In the genomic region with DNA sequence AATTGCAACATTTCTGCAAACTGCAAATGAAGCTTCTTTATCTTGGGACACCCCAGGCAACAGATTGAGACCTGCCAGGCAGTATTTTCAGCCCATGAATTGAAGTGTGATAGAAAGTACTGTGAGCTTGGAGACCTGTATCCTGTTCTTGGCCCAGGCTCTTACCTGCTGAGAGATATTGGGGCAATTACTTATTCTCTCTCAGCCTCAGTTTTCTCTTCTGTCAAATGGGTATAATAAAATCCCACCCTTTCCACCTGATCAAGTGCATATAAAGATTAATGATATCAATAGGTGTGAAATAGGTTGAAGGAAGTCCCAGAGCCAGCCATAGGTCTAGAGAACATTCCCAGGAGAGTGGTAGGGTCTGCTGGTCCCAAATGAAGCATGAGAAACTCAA, we compare ENCODE assay signal across 34 cellular contexts.
"Had no signal": no experiment of that assay in that cellular context is flagged by ENCODE, and none has a peak within 500 bp of the region (broad histone marks: within the 10 kb centered on the region; RNA-seq: fewer than 3 reads in every experiment).

No MANE protein-coding gene starts in this region.

- DNase-seq: activated B cell treated with CpG ODN at 0.5 μM for 24 hours; activated CD4-positive, alpha-beta T cell treated with anti-CD3 and anti-CD28 coated beads for 48 hours; activated CD4-positive, alpha-beta T cell treated with anti-CD3 and anti-CD28 coated beads, Interleukin-2, amount 50 U/mL, for 1 hour; activated CD4-positive, alpha-beta T cell treated with anti-CD3 and anti-CD28 coated beads, Interleukin-2, amount 50 U/mL, for 48 hours; activated CD8-positive, alpha-beta memory T cell treated with anti-CD3 and anti-CD28 coated beads for 24 hours; activated CD8-positive, alpha-beta T cell treated with anti-CD3 and anti-CD28 coated beads for 36 hours; activated effector memory CD4-positive, alpha-beta T cell treated with Interleukin-2 at 50 U/mL for 16 hours; activated gamma-delta T cell treated with Interleukin-2 at 50 U/mL for 16 hours; activated naive CD4-positive, alpha-beta T cell treated with Interleukin-2 at 50 U/mL for 16 hours; activated naive CD8-positive, alpha-beta T cell treated with anti-CD3 and anti-CD28 coated beads for 36 hours; activated naive CD8-positive, alpha-beta T cell treated with anti-CD3 and anti-CD28 coated beads, Interleukin-2, amount 50 U/mL, for 24 hours; activated T-cell treated with anti-CD3 and anti-CD28 coated beads, Interleukin-2, amount 50 U/mL, for 4 hours; adrenal gland; amygdala; aorta; body of pancreas; central memory CD4-positive, alpha-beta T cell; cerebellar nuclear complex; effector CD4-positive, alpha-beta T cell; effector memory CD8-positive, alpha-beta T cell; erythroblast; foreskin keratinocyte; gastrocnemius medialis; T-helper 1 cell; T-helper 17 cell; T1000; WERI-Rb-1 had no signal

- H3K4me1 ChIP-seq: adrenal gland, body of pancreas, foreskin keratinocyte, gastrocnemius medialis had no signal

- ATAC-seq: activated CD4-positive, CD25-positive, alpha-beta regulatory T cell treated with anti-CD3 and anti-CD28 coated beads, Interleukin-2, amount 50 U/mL, for 24 hours; activated CD8-positive, alpha-beta T cell treated with anti-CD3 and anti-CD28 coated beads for 36 hours; activated naive CD8-positive, alpha-beta T cell treated with anti-CD3 and anti-CD28 coated beads, Interleukin-2, amount 50 U/mL, for 24 hours; activated T-cell treated with anti-CD3 and anti-CD28 coated beads, Interleukin-2, amount 50 U/mL, for 4 hours; activated T-helper 17 cell treated with anti-CD3 and anti-CD28 coated beads, Interleukin-2, amount 50 U/mL, for 72 hours; body of pancreas; effector memory CD8-positive, alpha-beta T cell; foreskin keratinocyte; gastrocnemius medialis; T-helper 17 cell had no signal

- H3K4me1 Mint-ChIP-seq: activated B cell treated with CpG ODN at 0.5 μM for 24 hours; activated naive CD4-positive, alpha-beta T cell treated with anti-CD3 and anti-CD28 coated beads, Interleukin-2, amount 50 U/mL, for 24 hours; activated naive CD8-positive, alpha-beta T cell treated with anti-CD3 and anti-CD28 coated beads for 36 hours; activated naive CD8-positive, alpha-beta T cell treated with anti-CD3 and anti-CD28 coated beads, Interleukin-2, amount 50 U/mL, for 24 hours; activated T-helper 17 cell treated with anti-CD3 and anti-CD28 coated beads, Interleukin-2, amount 50 U/mL, for 72 hours had no signal

- H3K4me3 Mint-ChIP-seq: activated B cell treated with CpG ODN at 0.5 μM for 24 hours; activated CD8-positive, alpha-beta T cell treated with anti-CD3 and anti-CD28 coated beads for 36 hours; activated naive CD4-positive, alpha-beta T cell treated with anti-CD3 and anti-CD28 coated beads, Interleukin-2, amount 50 U/mL, for 24 hours; activated naive CD8-positive, alpha-beta T cell treated with anti-CD3 and anti-CD28 coated beads for 36 hours; activated naive CD8-positive, alpha-beta T cell treated with anti-CD3 and anti-CD28 coated beads, Interleukin-2, amount 50 U/mL, for 24 hours; activated T-cell treated with anti-CD3 and anti-CD28 coated beads, Interleukin-2, amount 50 U/mL, for 4 hours; activated T-helper 17 cell treated with anti-CD3 and anti-CD28 coated beads, Interleukin-2, amount 50 U/mL, for 72 hours; dendritic cell treated with granulocyte-macrophage colony-stimulating factor and Interleukin-4, amounts not matched to agents 40 ng/mL and 50 ng/mL, for 4 days; effector memory CD8-positive, alpha-beta T cell; T-helper 17 cell; T-helper 2 cell treated with Interferon-gamma antibody and Interleukin-4, amounts not matched to agents 5 μg/mL and 100 μg/mL, for 36 hours had no signal

- H3K27me3 ChIP-seq: adrenal gland, body of pancreas, esophagus muscularis mucosa, gastrocnemius medialis had no signal

- H3K27ac Mint-ChIP-seq: activated B cell treated with CpG ODN at 0.5 μM for 24 hours; activated CD8-positive, alpha-beta T cell treated with anti-CD3 and anti-CD28 coated beads for 36 hours; activated naive CD4-positive, alpha-beta T cell treated with anti-CD3 and anti-CD28 coated beads, Interleukin-2, amount 50 U/mL, for 24 hours; activated naive CD8-positive, alpha-beta T cell treated with anti-CD3 and anti-CD28 coated beads for 36 hours; activated naive CD8-positive, alpha-beta T cell treated with anti-CD3 and anti-CD28 coated beads, Interleukin-2, amount 50 U/mL, for 24 hours; activated T-helper 17 cell treated with anti-CD3 and anti-CD28 coated beads, Interleukin-2, amount 50 U/mL, for 72 hours; dendritic cell treated with granulocyte-macrophage colony-stimulating factor and Interleukin-4, amounts not matched to agents 40 ng/mL and 50 ng/mL, for 4 days; effector memory CD8-positive, alpha-beta T cell; T-helper 17 cell; T-helper 2 cell treated with Interferon-gamma antibody and Interleukin-4, amounts not matched to agents 5 μg/mL and 100 μg/mL, for 36 hours had no signal

- H3K36me3 ChIP-seq: adrenal gland, esophagus muscularis mucosa, gastrocnemius medialis had no signal

- H3K9me3 Mint-ChIP-seq: activated CD8-positive, alpha-beta T cell treated with anti-CD3 and anti-CD28 coated beads for 36 hours; activated naive CD4-positive, alpha-beta T cell treated with anti-CD3 and anti-CD28 coated beads, Interleukin-2, amount 50 U/mL, for 24 hours; activated naive CD8-positive, alpha-beta T cell treated with anti-CD3 and anti-CD28 coated beads for 36 hours; activated naive CD8-positive, alpha-beta T cell treated with anti-CD3 and anti-CD28 coated beads, Interleukin-2, amount 50 U/mL, for 24 hours; activated T-helper 17 cell treated with anti-CD3 and anti-CD28 coated beads, Interleukin-2, amount 50 U/mL, for 72 hours; dendritic cell treated with granulocyte-macrophage colony-stimulating factor and Interleukin-4, amounts not matched to agents 40 ng/mL and 50 ng/mL, for 4 days; effector memory CD8-positive, alpha-beta T cell; T-helper 2 cell treated with Interferon-gamma antibody and Interleukin-4, amounts not matched to agents 5 μg/mL and 100 μg/mL, for 36 hours had no signal

- H3K27me3 Mint-ChIP-seq: dendritic cell treated with granulocyte-macrophage colony-stimulating factor and Interleukin-4, amounts not matched to agents 40 ng/mL and 50 ng/mL, for 4 days; effector memory CD8-positive, alpha-beta T cell; T-helper 17 cell had no signal

- H3K36me3 Mint-ChIP-seq: activated naive CD4-positive, alpha-beta T cell treated with anti-CD3 and anti-CD28 coated beads, Interleukin-2, amount 50 U/mL, for 24 hours; activated naive CD8-positive, alpha-beta T cell treated with anti-CD3 and anti-CD28 coated beads for 36 hours had no signal

- H3K4me3 ChIP-seq: adrenal gland, body of pancreas, coronary artery, esophagus muscularis mucosa, gastrocnemius medialis had no signal

- H3K27ac ChIP-seq: adrenal gland, body of pancreas, coronary artery, esophagus muscularis mucosa, foreskin keratinocyte, gastrocnemius medialis, WERI-Rb-1 had no signal

- H3K9me3 ChIP-seq: adrenal gland, body of pancreas, esophagus muscularis mucosa, gastrocnemius medialis had no signal
